23 cellular contexts compared by ENCODE assay signal in the genomic region with DNA sequence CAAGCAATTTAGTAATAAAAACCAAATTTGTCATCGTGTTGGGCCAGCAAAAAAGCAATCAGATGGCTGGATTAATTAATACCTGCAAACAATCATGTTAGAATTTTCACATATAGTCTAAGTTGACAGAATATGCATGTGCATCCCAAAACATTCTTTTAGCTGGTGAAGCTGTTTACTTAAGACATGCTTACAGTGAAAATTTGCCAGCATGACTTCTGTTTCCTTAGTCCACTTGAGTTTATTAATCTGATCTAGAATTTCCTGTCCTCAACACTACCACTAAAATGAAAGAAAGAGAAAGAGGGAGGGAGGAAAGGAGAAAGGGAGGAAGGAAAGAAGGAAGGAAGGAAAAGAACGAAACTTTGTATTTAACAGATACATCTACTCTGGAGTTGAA.
"Had no signal": no experiment of that assay in that cellular context is flagged by ENCODE, and none has a peak within 500 bp of the region (broad histone marks: within the 10 kb centered on the region; RNA-seq: fewer than 3 reads in every experiment).

No MANE protein-coding gene starts in this region.

- H3K9me3 Mint-ChIP-seq: activated naive CD8-positive, alpha-beta T cell treated with anti-CD3 and anti-CD28 coated beads for 36 hours; activated T-helper 2 cell treated with anti-CD3 and anti-CD28 coated beads, Interferon-gamma antibody, Interleukin-2, Interleukin-4, amounts not matched to agents 10 μg/mL and 5 μg/mL and 100 μg/mL, durations not matched to agents 14 hours and 24 hours and 36 hours had no signal

- H3K4me3 Mint-ChIP-seq: activated CD8-positive, alpha-beta T cell treated with anti-CD3 and anti-CD28 coated beads for 36 hours; activated naive CD4-positive, alpha-beta T cell treated with anti-CD3 and anti-CD28 coated beads, Interleukin-2, amount 10 ng/mL, durations not matched to agents 7 days and 5 days; activated naive CD8-positive, alpha-beta T cell treated with anti-CD3 and anti-CD28 coated beads for 36 hours; activated T-cell treated with anti-CD3 and anti-CD28 coated beads, Interleukin-2, amount 50 U/mL, for 72 hours had no signal

- H3K4me3 ChIP-seq: SJCRH30 had no signal

- DNase-seq: activated CD4-positive, alpha-beta T cell treated with anti-CD3 and anti-CD28 coated beads for 4 hours; activated CD8-positive, alpha-beta memory T cell treated with anti-CD3 and anti-CD28 coated beads, Interleukin-2, amount 50 U/mL, for 4 hours; activated CD8-positive, alpha-beta T cell treated with anti-CD3 and anti-CD28 coated beads for 36 hours; activated gamma-delta T cell treated with Interleukin-2 at 50 U/mL for 16 hours; activated naive CD4-positive, alpha-beta T cell treated with anti-CD3 and anti-CD28 coated beads, Interleukin-2, amount 10 ng/mL, durations not matched to agents 7 days and 5 days; activated naive CD8-positive, alpha-beta T cell treated with anti-CD3 and anti-CD28 coated beads for 36 hours; activated T-cell treated with anti-CD3 and anti-CD28 coated beads, Interleukin-2, amount 50 U/mL, for 72 hours; cerebellar nuclear complex; Karpas-422; MM.1S; NCI-H1105; NCI-H1436; NCI-H187; NCI-H2081; NCI-H2171; NCI-H2227 treated with DMSO at 0.1 percent for 48 hours; NCI-H446 treated with DMSO at 0.1 percent for 48 hours; NCI-H526 treated with DMSO at 0.1 percent for 48 hours; SJCRH30; SK-N-SH; T-helper 1 cell had no signal

- H3K9ac ChIP-seq: SK-N-SH had no signal

- H3K4me1 Mint-ChIP-seq: activated naive CD4-positive, alpha-beta T cell treated with anti-CD3 and anti-CD28 coated beads, Interleukin-2, amount 10 ng/mL, durations not matched to agents 7 days and 5 days had no signal

- H3K27me3 ChIP-seq: SJCRH30 had no signal

- H3K27ac ChIP-seq: SJCRH30 had no signal

- H3K4me1 ChIP-seq: SJCRH30 had no signal

- H3K4me2 ChIP-seq: SK-N-SH had no signal

- ATAC-seq: activated CD4-positive, CD25-positive, alpha-beta regulatory T cell treated with anti-CD3 and anti-CD28 coated beads, Interleukin-2, amount 50 U/mL, for 24 hours; activated CD8-positive, alpha-beta T cell treated with anti-CD3 and anti-CD28 coated beads for 36 hours; activated T-cell treated with anti-CD3 and anti-CD28 coated beads, Interleukin-2, amount 50 U/mL, for 72 hours had no signal

- H3K27ac Mint-ChIP-seq: activated CD8-positive, alpha-beta T cell treated with anti-CD3 and anti-CD28 coated beads for 36 hours; activated naive CD4-positive, alpha-beta T cell treated with anti-CD3 and anti-CD28 coated beads, Interleukin-2, amount 10 ng/mL, durations not matched to agents 7 days and 5 days; activated naive CD8-positive, alpha-beta T cell treated with anti-CD3 and anti-CD28 coated beads for 36 hours; activated T-cell treated with anti-CD3 and anti-CD28 coated beads, Interleukin-2, amount 50 U/mL, for 72 hours; activated T-helper 2 cell treated with anti-CD3 and anti-CD28 coated beads, Interferon-gamma antibody, Interleukin-2, Interleukin-4, amounts not matched to agents 10 μg/mL and 5 μg/mL and 100 μg/mL, durations not matched to agents 14 hours and 24 hours and 36 hours had no signal

- H3K36me3 ChIP-seq: SJCRH30 had no signal

- H3K9me3 ChIP-seq: SJCRH30, SK-N-SH had no signal

- H3K36me3 Mint-ChIP-seq: activated naive CD4-positive, alpha-beta T cell treated with anti-CD3 and anti-CD28 coated beads, Interleukin-2, amount 10 ng/mL, durations not matched to agents 7 days and 5 days; activated naive CD8-positive, alpha-beta T cell treated with anti-CD3 and anti-CD28 coated beads for 36 hours had no signal
